In the genomic region with DNA sequence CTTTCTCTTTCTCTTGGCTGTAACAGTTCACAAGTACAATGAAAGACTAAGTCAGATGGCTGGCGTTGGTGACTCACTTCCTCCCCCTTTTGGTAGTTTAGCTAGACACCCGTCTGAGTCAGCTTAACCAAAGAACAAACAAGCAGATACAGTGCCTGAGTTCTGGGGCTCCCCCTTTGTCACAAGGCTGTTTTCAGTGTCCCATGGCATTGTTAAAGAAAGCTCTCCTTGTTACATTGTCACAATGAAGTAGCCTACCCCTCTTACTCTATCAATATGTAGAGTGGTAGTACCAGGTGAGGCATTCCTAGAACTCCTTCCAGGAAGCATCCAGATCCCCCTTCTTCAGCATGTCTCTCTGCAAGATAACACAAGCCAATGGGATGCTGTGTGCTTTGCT, we compare ENCODE assay signal across 1 cellular context.
TF ChIP-seq lines count a peak whose summit lies in the region.

No MANE protein-coding gene starts in this region.

TF ChIP-seq in HepG2, 621 proteins besides CTCF, POLR2A, EP300 and RAD21 (continued from another document):
- TF ChIP-seq, protein P1, sequence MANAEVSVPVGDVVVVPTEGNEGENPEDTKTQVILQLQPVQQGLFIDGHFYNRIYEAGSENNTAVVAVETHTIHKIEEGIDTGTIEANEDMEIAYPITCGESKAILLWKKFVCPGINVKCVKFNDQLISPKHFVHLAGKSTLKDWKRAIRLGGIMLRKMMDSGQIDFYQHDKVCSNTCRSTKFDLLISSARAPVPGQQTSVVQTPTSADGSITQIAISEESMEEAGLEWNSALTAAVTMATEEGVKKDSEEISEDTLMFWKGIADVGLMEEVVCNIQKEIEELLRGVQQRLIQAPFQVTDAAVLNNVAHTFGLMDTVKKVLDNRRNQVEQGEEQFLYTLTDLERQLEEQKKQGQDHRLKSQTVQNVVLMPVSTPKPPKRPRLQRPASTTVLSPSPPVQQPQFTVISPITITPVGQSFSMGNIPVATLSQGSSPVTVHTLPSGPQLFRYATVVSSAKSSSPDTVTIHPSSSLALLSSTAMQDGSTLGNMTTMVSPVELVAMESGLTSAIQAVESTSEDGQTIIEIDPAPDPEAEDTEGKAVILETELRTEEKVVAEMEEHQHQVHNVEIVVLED (CRISPR knock-in tag; IDR thresholded peaks at IDR 0.05; ENCODE audit: borderline replicate concordance): no peak
- peak; percentile 81 for TF ChIP-seq SMC3 (IDR thresholded peaks at IDR 0.05; ENCODE audit: low read length)
- TF ChIP-seq, protein P2, sequence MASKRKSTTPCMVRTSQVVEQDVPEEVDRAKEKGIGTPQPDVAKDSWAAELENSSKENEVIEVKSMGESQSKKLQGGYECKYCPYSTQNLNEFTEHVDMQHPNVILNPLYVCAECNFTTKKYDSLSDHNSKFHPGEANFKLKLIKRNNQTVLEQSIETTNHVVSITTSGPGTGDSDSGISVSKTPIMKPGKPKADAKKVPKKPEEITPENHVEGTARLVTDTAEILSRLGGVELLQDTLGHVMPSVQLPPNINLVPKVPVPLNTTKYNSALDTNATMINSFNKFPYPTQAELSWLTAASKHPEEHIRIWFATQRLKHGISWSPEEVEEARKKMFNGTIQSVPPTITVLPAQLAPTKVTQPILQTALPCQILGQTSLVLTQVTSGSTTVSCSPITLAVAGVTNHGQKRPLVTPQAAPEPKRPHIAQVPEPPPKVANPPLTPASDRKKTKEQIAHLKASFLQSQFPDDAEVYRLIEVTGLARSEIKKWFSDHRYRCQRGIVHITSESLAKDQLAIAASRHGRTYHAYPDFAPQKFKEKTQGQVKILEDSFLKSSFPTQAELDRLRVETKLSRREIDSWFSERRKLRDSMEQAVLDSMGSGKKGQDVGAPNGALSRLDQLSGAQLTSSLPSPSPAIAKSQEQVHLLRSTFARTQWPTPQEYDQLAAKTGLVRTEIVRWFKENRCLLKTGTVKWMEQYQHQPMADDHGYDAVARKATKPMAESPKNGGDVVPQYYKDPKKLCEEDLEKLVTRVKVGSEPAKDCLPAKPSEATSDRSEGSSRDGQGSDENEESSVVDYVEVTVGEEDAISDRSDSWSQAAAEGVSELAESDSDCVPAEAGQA (IDR thresholded peaks at IDR 0.05; ENCODE audit: low read depth): no peak
- TF ChIP-seq, protein P2 (CRISPR knock-in tag; IDR thresholded peaks at IDR 0.05; ENCODE audit: borderline replicate concordance): no peak
- no peak for TF ChIP-seq TBP (CRISPR knock-in tag; IDR thresholded peaks at IDR 0.05)
- no peak; the same call in 1 of the 2 replicates for TF ChIP-seq SALL1 (CRISPR knock-in tag; IDR thresholded peaks at IDR 0.05)
- TF ChIP-seq MXI1 (IDR thresholded peaks at IDR 0.05; ENCODE audit: borderline replicate concordance, low read depth, low read length): no peak
- TF ChIP-seq HMG20B (CRISPR knock-in tag; conservative IDR thresholded peaks at IDR 0.05): no peak
- no peak for TF ChIP-seq ZNF441 (CRISPR knock-in tag; IDR thresholded peaks at IDR 0.05; ENCODE audit: borderline replicate concordance)
- no peak for TF ChIP-seq CHCHD3 (CRISPR knock-in tag; IDR thresholded peaks at IDR 0.05)
- TF ChIP-seq MAFK (conservative IDR thresholded peaks at IDR 0.05 in 1 of 2, IDR thresholded peaks at IDR 0.05 in 1 of 2; ENCODE audit: low read length in 2 of 2): peak; percentile 72 to 77
- TF ChIP-seq, protein P3, sequence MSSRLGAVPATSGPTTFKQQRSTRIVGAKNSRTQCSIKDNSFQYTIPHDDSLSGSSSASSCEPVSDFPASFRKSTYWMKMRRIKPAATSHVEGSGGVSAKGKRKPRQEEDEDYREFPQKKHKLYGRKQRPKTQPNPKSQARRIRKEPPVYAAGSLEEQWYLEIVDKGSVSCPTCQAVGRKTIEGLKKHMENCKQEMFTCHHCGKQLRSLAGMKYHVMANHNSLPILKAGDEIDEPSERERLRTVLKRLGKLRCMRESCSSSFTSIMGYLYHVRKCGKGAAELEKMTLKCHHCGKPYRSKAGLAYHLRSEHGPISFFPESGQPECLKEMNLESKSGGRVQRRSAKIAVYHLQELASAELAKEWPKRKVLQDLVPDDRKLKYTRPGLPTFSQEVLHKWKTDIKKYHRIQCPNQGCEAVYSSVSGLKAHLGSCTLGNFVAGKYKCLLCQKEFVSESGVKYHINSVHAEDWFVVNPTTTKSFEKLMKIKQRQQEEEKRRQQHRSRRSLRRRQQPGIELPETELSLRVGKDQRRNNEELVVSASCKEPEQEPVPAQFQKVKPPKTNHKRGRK (CRISPR knock-in tag; IDR thresholded peaks at IDR 0.05): no peak
- TF ChIP-seq ZNF292 (CRISPR knock-in tag; IDR thresholded peaks at IDR 0.05; ENCODE audit: borderline replicate concordance, low read depth): no peak
- no peak for TF ChIP-seq TCF7L2 (IDR thresholded peaks at IDR 0.05; ENCODE audit: low read depth, low read length)
- no peak for TF ChIP-seq KLF12 (CRISPR knock-in tag; IDR thresholded peaks at IDR 0.05; ENCODE audit: borderline replicate concordance)
- TF ChIP-seq SIX1 (CRISPR knock-in tag; IDR thresholded peaks at IDR 0.05; ENCODE audit: borderline replicate concordance): no peak
- no peak for TF ChIP-seq PLRG1 (conservative IDR thresholded peaks at IDR 0.05)
- TF ChIP-seq, protein P4, sequence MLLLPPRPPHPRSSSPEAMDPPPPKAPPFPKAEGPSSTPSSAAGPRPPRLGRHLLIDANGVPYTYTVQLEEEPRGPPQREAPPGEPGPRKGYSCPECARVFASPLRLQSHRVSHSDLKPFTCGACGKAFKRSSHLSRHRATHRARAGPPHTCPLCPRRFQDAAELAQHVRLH (CRISPR knock-in tag; IDR thresholded peaks at IDR 0.05; ENCODE audit: borderline replicate concordance, low read depth): peak; percentile 35; the same call in 1 of the 2 replicates
- TF ChIP-seq, protein P5, sequence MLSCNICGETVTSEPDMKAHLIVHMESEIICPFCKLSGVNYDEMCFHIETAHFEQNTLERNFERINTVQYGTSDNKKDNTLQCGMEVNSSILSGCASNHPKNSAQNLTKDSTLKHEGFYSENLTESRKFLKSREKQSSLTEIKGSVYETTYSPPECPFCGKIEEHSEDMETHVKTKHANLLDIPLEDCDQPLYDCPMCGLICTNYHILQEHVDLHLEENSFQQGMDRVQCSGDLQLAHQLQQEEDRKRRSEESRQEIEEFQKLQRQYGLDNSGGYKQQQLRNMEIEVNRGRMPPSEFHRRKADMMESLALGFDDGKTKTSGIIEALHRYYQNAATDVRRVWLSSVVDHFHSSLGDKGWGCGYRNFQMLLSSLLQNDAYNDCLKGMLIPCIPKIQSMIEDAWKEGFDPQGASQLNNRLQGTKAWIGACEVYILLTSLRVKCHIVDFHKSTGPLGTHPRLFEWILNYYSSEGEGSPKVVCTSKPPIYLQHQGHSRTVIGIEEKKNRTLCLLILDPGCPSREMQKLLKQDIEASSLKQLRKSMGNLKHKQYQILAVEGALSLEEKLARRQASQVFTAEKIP (CRISPR knock-in tag; IDR thresholded peaks at IDR 0.05; ENCODE audit: borderline replicate concordance): no peak
- 0 out of 4 replicates have a peak, but pooled peaks of 1 of the 2 experiments have one; percentile 26 for TF ChIP-seq KLF16 (CRISPR knock-in tag; IDR thresholded peaks at IDR 0.05)
- no peak for TF ChIP-seq TOE1 (CRISPR knock-in tag; IDR thresholded peaks at IDR 0.05)
- TF ChIP-seq FOXP1 (IDR thresholded peaks at IDR 0.05): no peak
- 0 out of 2 replicates have a peak, but pooled peaks have one; percentile 14 for TF ChIP-seq FOXP1 (CRISPR knock-in tag; IDR thresholded peaks at IDR 0.05)
- peak; percentile 38 for TF ChIP-seq SKI (IDR thresholded peaks at IDR 0.05; ENCODE audit: partially characterized antibody)
- TF ChIP-seq ZNF484 (CRISPR knock-in tag; IDR thresholded peaks at IDR 0.05; ENCODE audit: borderline replicate concordance, low read depth): no peak
- TF ChIP-seq POGZ (CRISPR knock-in tag; IDR thresholded peaks at IDR 0.05): no peak
- TF ChIP-seq ZBTB42 (CRISPR knock-in tag; IDR thresholded peaks at IDR 0.05): no peak
- no peak for TF ChIP-seq ZMYM2 (CRISPR knock-in tag; IDR thresholded peaks at IDR 0.05)
- TF ChIP-seq KDM4B (CRISPR knock-in tag; IDR thresholded peaks at IDR 0.05): no peak
- no peak for TF ChIP-seq ARID2 (CRISPR knock-in tag; IDR thresholded peaks at IDR 0.05; ENCODE audit: borderline replicate concordance)
- TF ChIP-seq ZSCAN12 (CRISPR knock-in tag; IDR thresholded peaks at IDR 0.05): no peak
- TF ChIP-seq, protein P6, sequence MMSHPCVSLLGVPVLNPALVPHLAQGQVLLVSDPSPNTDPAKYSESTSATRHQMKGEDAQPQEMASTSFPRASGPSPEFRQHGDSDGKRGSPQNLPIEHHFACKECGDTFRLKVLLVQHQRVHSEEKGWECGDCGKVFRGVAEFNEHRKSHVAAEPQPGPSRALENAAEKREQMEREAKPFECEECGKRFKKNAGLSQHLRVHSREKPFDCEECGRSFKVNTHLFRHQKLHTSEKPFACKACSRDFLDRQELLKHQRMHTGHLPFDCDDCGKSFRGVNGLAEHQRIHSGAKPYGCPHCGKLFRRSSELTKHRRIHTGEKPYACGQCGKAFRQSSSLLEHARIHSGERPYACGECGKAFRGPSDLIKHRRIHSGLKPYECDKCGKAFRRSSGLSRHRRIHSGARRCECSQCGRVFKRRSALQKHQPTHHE (CRISPR knock-in tag; IDR thresholded peaks at IDR 0.05; ENCODE audit: borderline replicate concordance): no peak
- TF ChIP-seq FLYWCH1 (CRISPR knock-in tag; IDR thresholded peaks at IDR 0.05): no peak
- no peak for TF ChIP-seq ZNF205 (CRISPR knock-in tag; IDR thresholded peaks at IDR 0.05)
- no peak for TF ChIP-seq SRSF4 (IDR thresholded peaks at IDR 0.05; ENCODE audit: low read depth, low read length, poor library complexity, severe bottlenecking)
- TF ChIP-seq ZNF605 (CRISPR knock-in tag; IDR thresholded peaks at IDR 0.05): no peak
- peak; percentile 14 for TF ChIP-seq TEAD3 (CRISPR knock-in tag; optimal IDR thresholded peaks at IDR 0.05; ENCODE audit: borderline replicate concordance)
- TF ChIP-seq, protein P7, sequence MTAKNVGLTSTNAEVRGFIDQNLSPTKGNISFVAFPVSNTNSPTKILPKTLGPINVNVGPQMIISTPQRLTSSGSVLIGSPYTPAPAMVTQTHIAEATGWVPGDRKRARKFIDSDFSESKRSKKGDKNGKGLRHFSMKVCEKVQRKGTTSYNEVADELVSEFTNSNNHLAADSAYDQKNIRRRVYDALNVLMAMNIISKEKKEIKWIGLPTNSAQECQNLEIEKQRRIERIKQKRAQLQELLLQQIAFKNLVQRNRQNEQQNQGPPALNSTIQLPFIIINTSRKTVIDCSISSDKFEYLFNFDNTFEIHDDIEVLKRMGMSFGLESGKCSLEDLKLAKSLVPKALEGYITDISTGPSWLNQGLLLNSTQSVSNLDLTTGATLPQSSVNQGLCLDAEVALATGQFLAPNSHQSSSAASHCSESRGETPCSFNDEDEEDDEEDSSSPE (CRISPR knock-in tag; IDR thresholded peaks at IDR 0.05): no peak
- no peak for TF ChIP-seq SMAD1 (CRISPR knock-in tag; IDR thresholded peaks at IDR 0.05; ENCODE audit: borderline replicate concordance, low read depth)
- TF ChIP-seq, protein P8, sequence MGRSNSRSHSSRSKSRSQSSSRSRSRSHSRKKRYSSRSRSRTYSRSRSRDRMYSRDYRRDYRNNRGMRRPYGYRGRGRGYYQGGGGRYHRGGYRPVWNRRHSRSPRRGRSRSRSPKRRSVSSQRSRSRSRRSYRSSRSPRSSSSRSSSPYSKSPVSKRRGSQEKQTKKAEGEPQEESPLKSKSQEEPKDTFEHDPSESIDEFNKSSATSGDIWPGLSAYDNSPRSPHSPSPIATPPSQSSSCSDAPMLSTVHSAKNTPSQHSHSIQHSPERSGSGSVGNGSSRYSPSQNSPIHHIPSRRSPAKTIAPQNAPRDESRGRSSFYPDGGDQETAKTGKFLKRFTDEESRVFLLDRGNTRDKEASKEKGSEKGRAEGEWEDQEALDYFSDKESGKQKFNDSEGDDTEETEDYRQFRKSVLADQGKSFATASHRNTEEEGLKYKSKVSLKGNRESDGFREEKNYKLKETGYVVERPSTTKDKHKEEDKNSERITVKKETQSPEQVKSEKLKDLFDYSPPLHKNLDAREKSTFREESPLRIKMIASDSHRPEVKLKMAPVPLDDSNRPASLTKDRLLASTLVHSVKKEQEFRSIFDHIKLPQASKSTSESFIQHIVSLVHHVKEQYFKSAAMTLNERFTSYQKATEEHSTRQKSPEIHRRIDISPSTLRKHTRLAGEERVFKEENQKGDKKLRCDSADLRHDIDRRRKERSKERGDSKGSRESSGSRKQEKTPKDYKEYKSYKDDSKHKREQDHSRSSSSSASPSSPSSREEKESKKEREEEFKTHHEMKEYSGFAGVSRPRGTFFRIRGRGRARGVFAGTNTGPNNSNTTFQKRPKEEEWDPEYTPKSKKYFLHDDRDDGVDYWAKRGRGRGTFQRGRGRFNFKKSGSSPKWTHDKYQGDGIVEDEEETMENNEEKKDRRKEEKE (IDR thresholded peaks at IDR 0.05): no peak
- TF ChIP-seq SYNCRIP (IDR thresholded peaks at IDR 0.05; ENCODE audit: insufficient read depth, low read depth, low read length): no peak
- no peak for TF ChIP-seq ZNF552 (CRISPR knock-in tag; IDR thresholded peaks at IDR 0.05; ENCODE audit: borderline replicate concordance)
- TF ChIP-seq RBAK (CRISPR knock-in tag; IDR thresholded peaks at IDR 0.05): no peak
- TF ChIP-seq, protein P9, sequence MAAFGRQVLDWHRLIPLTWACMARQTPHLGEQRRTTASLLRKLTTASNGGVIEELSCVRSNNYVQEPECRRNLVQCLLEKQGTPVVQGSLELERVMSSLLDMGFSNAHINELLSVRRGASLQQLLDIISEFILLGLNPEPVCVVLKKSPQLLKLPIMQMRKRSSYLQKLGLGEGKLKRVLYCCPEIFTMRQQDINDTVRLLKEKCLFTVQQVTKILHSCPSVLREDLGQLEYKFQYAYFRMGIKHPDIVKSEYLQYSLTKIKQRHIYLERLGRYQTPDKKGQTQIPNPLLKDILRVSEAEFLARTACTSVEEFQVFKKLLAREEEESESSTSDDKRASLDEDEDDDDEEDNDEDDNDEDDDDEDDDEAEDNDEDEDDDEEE (CRISPR knock-in tag; IDR thresholded peaks at IDR 0.05): no peak
- no peak for TF ChIP-seq SRSF9 (IDR thresholded peaks at IDR 0.05; ENCODE audit: borderline replicate concordance, insufficient read depth, low read depth, low read length, poor library complexity, severe bottlenecking)
TF ChIP-seq in HepG2: peak in this region for 39.
